ENCODE assay signal across 15 cellular contexts in genomic region chr10:11810313-11810766, GRCh38. TPM values are rescaled to one million over a fixed set of nuclear protein-coding genes. Genes with fewer than 3 reads are reported as not detected.
DNase-seq lines count a peak whose midpoint lies in the region; ATAC-seq and TF ChIP-seq lines count a peak whose summit lies in the region.
"Had no signal": no experiment of that assay in that cellular context is flagged by ENCODE, and none has a peak within 500 bp of the region (broad histone marks: within the 10 kb centered on the region; RNA-seq: fewer than 3 reads in every experiment).

No MANE protein-coding gene starts in this region.

- H3K4ac ChIP-seq in mesenchymal stem cell (ENCODE audit: low read depth in 1 of 2, low read length in 2 of 2), result no peak overlapping the region

- no peaks in the 10 kb centered on the region for H3K27me3 ChIP-seq in Caco-2 (replicated peaks; ENCODE audit: control insufficient read depth, insufficient read depth, low read length)
- peaks cover 0 to 36% of the 10 kb centered on the region in 2 experiments for H3K27me3 ChIP-seq in mesenchymal stem cell (ENCODE audit: control insufficient read depth in 1 of 2, insufficient read depth in 1 of 2, low read length in 2 of 2)
- peaks cover 0 to 6% (median 4%) of the 10 kb centered on the region in 3 donors for H3K27me3 ChIP-seq in gastrocnemius medialis

- H3K9ac ChIP-seq in mesenchymal stem cell (ENCODE audit: low read length), result no peak overlapping the region
- H3K9ac ChIP-seq: KMS-11 had no signal

- H3K36me3 Mint-ChIP-seq in Caco-2 (ENCODE audit: insufficient read depth, unreplicated experiment), result no peaks in the 10 kb centered on the region

- peak overlapping the region in 1 of 2 experiments; percentile 18 for H3K23ac ChIP-seq in mesenchymal stem cell (ENCODE audit: low read length in 2 of 2)

- H3K36me3 ChIP-seq in Caco-2 (ENCODE audit: control insufficient read depth, insufficient read depth, low read length), result no peaks in the 10 kb centered on the region
- H3K36me3 ChIP-seq in mesenchymal stem cell (ENCODE audit: control insufficient read depth in 1 of 2, insufficient read depth in 2 of 2, low read depth in 1 of 2, low read length in 2 of 2), result no peaks in the 10 kb centered on the region
- no peaks in the 10 kb centered on the region for H3K36me3 ChIP-seq in gastrocnemius medialis

- H3K4me3 ChIP-seq in Caco-2 (ENCODE audit: low read depth, low read length), result no peak overlapping the region
- H3K4me3 ChIP-seq in mesenchymal stem cell (ENCODE audit: insufficient read depth in 1 of 2, low read depth in 1 of 2, low read length in 2 of 2), result no peak overlapping the region
- H3K4me3 ChIP-seq in gastrocnemius medialis, result no peak overlapping the region
- H3K4me3 ChIP-seq: SK-N-MC had no signal

- no peak for TF ChIP-seq POLR2A in gastrocnemius medialis (IDR thresholded peaks at IDR 0.05)

- H3K79me1 ChIP-seq in mesenchymal stem cell (replicated peaks; ENCODE audit: low read length, poor library complexity, severe bottlenecking), result no peaks in the 10 kb centered on the region

- H3K9me3 ChIP-seq in Caco-2 (no peaks in the 10 kb centered on the region), mesenchymal stem cell (ENCODE audit: control insufficient read depth, low read length) (no peaks in the 10 kb centered on the region), gastrocnemius medialis (no peaks in the 10 kb centered on the region)

- BruUV-seq in Caco-2 (replicated peaks; lab: Mats Ljungman, UMichigan), result no TSS peak

- H3K18ac ChIP-seq in mesenchymal stem cell (ENCODE audit: low read depth in 1 of 2, low read length in 2 of 2), result no peak overlapping the region

- no peak overlapping the region for H2BK120ac ChIP-seq in mesenchymal stem cell (ENCODE audit: low read depth, low read length)

- POLR2A ChIA-PET in Caco-2 (lab: Charles Lee), result interaction anchor here (0.7 to 2.3 kb wide), 3 partner anchors 16 to 66 kb away, joined by 3 to 13 read pairs (median 6); no protein-coding TSS in a partner anchor

- DNase-seq in Caco-2 (peak; percentile 61 to 78), NCI-H226 (peak; percentile 19), dermis microvascular lymphatic vessel endothelial cell (ENCODE audit: low read depth in 2 of 2) (peak; percentile 23 to 30), mesenchymal stem cell (peak; percentile 15), gastrocnemius medialis (no peak), GM13976 (ENCODE audit: low spot score) (no peak), NCI-H345 (lab: John Stamatoyannopoulos, UW) (no peak)
- DNase-seq: DMS 273 treated with DMSO at 0.1 percent for 48 hours; NCI-H1694 treated with DMSO at 0.1 percent for 48 hours; stimulated activated CD4-positive, alpha-beta T cell treated with anti-CD3 and anti-CD28 coated beads, Interleukin-2, amount 100 ng/mL, for 24 hours had no signal

- H2BK12ac ChIP-seq in mesenchymal stem cell (ENCODE audit: low read length in 2 of 2), result no peak overlapping the region

- no peak overlapping the region for H3K14ac ChIP-seq in mesenchymal stem cell (ENCODE audit: low read length in 2 of 2)

- H4K8ac ChIP-seq in mesenchymal stem cell (ENCODE audit: low read length), result no peak overlapping the region

- peaks cover 30% of the 10 kb centered on the region for H3K4me1 Mint-ChIP-seq in Caco-2 (ENCODE audit: low read depth, unreplicated experiment)

- H3K27ac Mint-ChIP-seq in Caco-2 (ENCODE audit: unreplicated experiment), result peak overlapping the region; percentile 91
- H3K27ac Mint-ChIP-seq: progenitor cell of endocrine pancreas had no signal

- in situ Hi-C loops in gastrocnemius medialis (cut with MboI; ENCODE audit: low sequenced_read_pairs in 4 of 4) (no loop called here), GM13976 (cut with MboI; ENCODE audit: low sequenced_read_pairs, unreplicated experiment) (no loop called here)

- H4K91ac ChIP-seq in mesenchymal stem cell (ENCODE audit: low read length), result no peak overlapping the region

- peak overlapping the region; percentile 53 for H2BK5ac ChIP-seq in mesenchymal stem cell (ENCODE audit: low read depth, low read length, poor library complexity, severe bottlenecking)

- H3K4me1 ChIP-seq in Caco-2 (peaks cover 15% of the 10 kb centered on the region), mesenchymal stem cell (ENCODE audit: control insufficient read depth, insufficient read depth, low read depth, low read length) (peaks cover 8% of the 10 kb centered on the region), gastrocnemius medialis (no peaks in the 10 kb centered on the region)

- CTCF ChIA-PET in Caco-2 (lab: Charles Lee), result interaction anchor here (0.6 to 1.2 kb wide), 3 partner anchors 10 to 17 kb away, joined by 4 to 22 read pairs (median 6); partner anchors contain the start of gene PROSER2

- peak overlapping the region; percentile 5 for H2AFZ ChIP-seq in mesenchymal stem cell (ENCODE audit: low read depth, low read length)

- H3K4me3 Mint-ChIP-seq in Caco-2 (ENCODE audit: unreplicated experiment), result peak overlapping the region; percentile 42

- H3K4me2 ChIP-seq in mesenchymal stem cell (ENCODE audit: low read length, poor library complexity, severe bottlenecking), result peak overlapping the region; percentile 53
- H3K4me2 ChIP-seq: KMS-11 had no signal

- intact Hi-C loops in Caco-2 (cut with micrococcal nuclease; ENCODE audit: unreplicated experiment), result loop anchor here (1.0 kb wide), 1 partner anchor 16 kb away; no protein-coding TSS in a partner anchor
- intact Hi-C loops in gastrocnemius medialis (cut with DNase I; ENCODE audit: low total_unique reads), result no loop called here

- H2BK15ac ChIP-seq in mesenchymal stem cell (ENCODE audit: low read depth, poor library complexity, severe bottlenecking), result no peak overlapping the region

- ATAC-seq in gastrocnemius medialis (no peak), GM18498 (IDR thresholded peaks at IDR 0.05; ENCODE audit: unreplicated experiment) (no peak)
- ATAC-seq: activated CD4-positive, CD25-positive, alpha-beta regulatory T cell treated with anti-CD3 and anti-CD28 coated beads, Interleukin-2, amount 50 U/mL, for 24 hours had no signal

- H2AK5ac ChIP-seq in mesenchymal stem cell (ENCODE audit: low read length, severe bottlenecking), result peak overlapping the region; percentile 86

- no peaks in the 10 kb centered on the region for H3K9me3 Mint-ChIP-seq in Caco-2 (ENCODE audit: unreplicated experiment)

- H3K27me3 Mint-ChIP-seq in Caco-2 (ENCODE audit: insufficient read depth, unreplicated experiment), result no peaks in the 10 kb centered on the region
- H3K27me3 Mint-ChIP-seq: progenitor cell of endocrine pancreas had no signal

- TF ChIP-seq CTCF in Caco-2 (IDR thresholded peaks at IDR 0.05; ENCODE audit: insufficient read depth in 1 of 2, low read depth in 1 of 2, low read length in 1 of 2, severe bottlenecking in 1 of 2, unreplicated experiment in 1 of 2) (no peak), gastrocnemius medialis (IDR thresholded peaks at IDR 0.05 in 4 of 5, conservative IDR thresholded peaks at IDR 0.05 in 1 of 5) (no peak), GM13976 (IDR thresholded peaks at IDR 0.05; ENCODE audit: borderline replicate concordance, control extremely low read depth, extremely low read depth, insufficient read depth, missing control alignments) (no peak)

- 59% methylated on average over 13 of the region's 13 CpGs for WGBS in mesenchymal stem cell

- H3K27ac ChIP-seq in mesenchymal stem cell (ENCODE audit: low read length, poor library complexity, severe bottlenecking) (peak overlapping the region; percentile 66), gastrocnemius medialis (no peak overlapping the region)
- H3K27ac ChIP-seq: KMS-11, SK-N-MC had no signal

RNA-seq across cellular contexts. Expression of gene PROSER2, which starts 12.8 kb away (rescaled TPM):
- total RNA-seq in Caco-2 (2022) (123 and 134 TPM in 2 replicates), dermis microvascular lymphatic vessel endothelial cell (5.1 and 5.3 TPM in 2 replicates), gastrocnemius medialis (1 to 10 TPM in 3 of 4 donors, under 1 TPM in 1; 0.88 to 3.4 (median 1.4) TPM)
- polyA plus RNA-seq in mesenchymal stem cell (2013, experiment 1 of 2), result 1.7 TPM
- 2.0 TPM for polyA plus RNA-seq in mesenchymal stem cell (2013, experiment 2 of 2)

Comparison
In these comparisons a context has a peak if more than half of its experiments do, and no peak if none do; other contexts are left out.
1. DNase-seq: peak in Caco-2 (2 of 2), NCI-H226 (single experiment), dermis microvascular lymphatic vessel endothelial cell (2 of 2) and mesenchymal stem cell (single experiment); none in gastrocnemius medialis (0 of 2), GM13976 (single experiment) and NCI-H345 (single experiment).
2. RNA of gene PROSER2, which starts 12.8 kb away (total RNA-seq): 123 to 134 TPM in Caco-2; 5.1 to 5.3 TPM in dermis microvascular lymphatic vessel endothelial cell and 0.88 to 3.4 TPM in gastrocnemius medialis; every median in the first group is over 10 times any median in the second.